Comparison of ENCODE assay signal across 15 cellular contexts in genomic region chr13:56988543-56988942, GRCh38.
"Had no signal": no experiment of that assay in that cellular context is flagged by ENCODE, and none has a peak within 500 bp of the region (broad histone marks: within the 10 kb centered on the region; RNA-seq: fewer than 3 reads in every experiment).

No MANE protein-coding gene starts in this region.

- FAIRE-seq: TTC549 had no signal

- DNase-seq: activated CD4-positive, alpha-beta T cell treated with anti-CD3 and anti-CD28 coated beads, Interleukin-2, amount 10 ng/mL, durations not matched to agents 7 days and 5 days; activated CD4-positive, CD25-positive, alpha-beta regulatory T cell treated with anti-CD3 and anti-CD28 coated beads, Interleukin-2, amount 50 U/mL, for 72 hours; activated CD8-positive, alpha-beta T cell treated with anti-CD3 and anti-CD28 coated beads for 36 hours; activated gamma-delta T cell; activated naive CD4-positive, alpha-beta T cell treated with anti-CD3 and anti-CD28 coated beads, Interleukin-2, amount 50 U/mL, for 16 hours; activated naive CD8-positive, alpha-beta T cell treated with anti-CD3 and anti-CD28 coated beads, Interleukin-2, amount 50 U/mL, for 24 hours; cortex of kidney; foreskin fibroblast; lower lobe of right lung; naive thymus-derived CD8-positive, alpha-beta T cell; spleen; stimulated activated CD4-positive, alpha-beta T cell treated with anti-CD3 and anti-CD28 coated beads, Interleukin-4, amount 100 ng/mL, for 1 hour; stimulated activated naive CD4-positive, alpha-beta T cell; WERI-Rb-1 had no signal
